ENCODE assay signal across 1 cellular context in the genomic region with DNA sequence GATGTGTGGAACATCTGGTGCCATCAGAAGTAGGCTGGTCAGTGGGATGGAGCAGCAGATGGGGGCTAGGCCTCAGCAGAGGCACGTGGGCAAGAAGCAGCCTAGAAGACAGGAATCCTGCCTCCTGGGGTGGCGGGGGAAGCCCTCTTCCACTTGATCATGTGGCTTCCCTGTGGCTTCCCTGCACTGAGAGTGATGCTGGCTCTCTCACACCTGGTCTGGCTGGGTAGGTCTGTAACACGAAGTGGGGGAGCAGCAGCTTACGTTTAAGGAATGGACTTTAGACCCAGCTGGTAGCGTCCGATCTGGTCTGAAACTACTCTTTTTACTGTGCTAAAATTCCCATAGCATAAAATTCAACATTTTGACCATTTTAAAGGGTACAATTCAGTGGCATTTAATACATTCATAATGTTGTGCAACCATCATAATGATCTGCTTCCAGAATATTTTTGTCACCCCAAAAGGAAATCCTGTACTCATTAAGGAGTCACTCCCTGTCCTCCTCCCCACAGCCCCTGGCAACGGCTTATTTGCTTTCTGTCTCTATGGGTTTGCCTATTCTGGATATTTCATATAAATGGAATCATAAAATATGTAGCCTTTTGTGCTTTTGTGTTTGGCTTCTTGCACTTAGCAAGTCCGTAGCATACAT.
TF ChIP-seq lines count a peak whose summit lies in the region.

No MANE protein-coding gene starts in this region.

TF ChIP-seq in SK-N-SH treated with all-trans-retinoic acid at 6 μM for 48 hours, 23 proteins besides CTCF, POLR2A, EP300 and RAD21:
- TF ChIP-seq OSR1 (CRISPR knock-in tag; IDR thresholded peaks at IDR 0.05) (no peak), ZNF8 (CRISPR knock-in tag; IDR thresholded peaks at IDR 0.05) (no peak), ZFP30 (CRISPR knock-in tag; IDR thresholded peaks at IDR 0.05) (no peak), ISL1 (CRISPR knock-in tag; IDR thresholded peaks at IDR 0.05) (no peak), ZC3H10 (CRISPR knock-in tag; IDR thresholded peaks at IDR 0.05) (no peak), ARNTL (CRISPR knock-in tag; IDR thresholded peaks at IDR 0.05; ENCODE audit: borderline replicate concordance, low read depth) (no peak), PPARA (CRISPR knock-in tag; IDR thresholded peaks at IDR 0.05; ENCODE audit: borderline replicate concordance) (no peak), RARB (CRISPR knock-in tag; IDR thresholded peaks at IDR 0.05) (no peak), TSHZ2 (CRISPR knock-in tag; IDR thresholded peaks at IDR 0.05) (no peak), TOX (CRISPR knock-in tag; IDR thresholded peaks at IDR 0.05; ENCODE audit: borderline replicate concordance) (no peak), ZFP3 (CRISPR knock-in tag; IDR thresholded peaks at IDR 0.05) (no peak), ZNF565 (CRISPR knock-in tag; conservative IDR thresholded peaks at IDR 0.05; ENCODE audit: low read depth) (no peak), BACH2 (CRISPR knock-in tag; IDR thresholded peaks at IDR 0.05; ENCODE audit: borderline replicate concordance) (no peak), SNAI2 (CRISPR knock-in tag; IDR thresholded peaks at IDR 0.05) (no peak), CREB5 (CRISPR knock-in tag; IDR thresholded peaks at IDR 0.05; ENCODE audit: low read depth) (no peak), ESRRG (CRISPR knock-in tag; IDR thresholded peaks at IDR 0.05) (no peak), ZNF70 (CRISPR knock-in tag; IDR thresholded peaks at IDR 0.05) (no peak)
- TF ChIP-seq, protein P1, sequence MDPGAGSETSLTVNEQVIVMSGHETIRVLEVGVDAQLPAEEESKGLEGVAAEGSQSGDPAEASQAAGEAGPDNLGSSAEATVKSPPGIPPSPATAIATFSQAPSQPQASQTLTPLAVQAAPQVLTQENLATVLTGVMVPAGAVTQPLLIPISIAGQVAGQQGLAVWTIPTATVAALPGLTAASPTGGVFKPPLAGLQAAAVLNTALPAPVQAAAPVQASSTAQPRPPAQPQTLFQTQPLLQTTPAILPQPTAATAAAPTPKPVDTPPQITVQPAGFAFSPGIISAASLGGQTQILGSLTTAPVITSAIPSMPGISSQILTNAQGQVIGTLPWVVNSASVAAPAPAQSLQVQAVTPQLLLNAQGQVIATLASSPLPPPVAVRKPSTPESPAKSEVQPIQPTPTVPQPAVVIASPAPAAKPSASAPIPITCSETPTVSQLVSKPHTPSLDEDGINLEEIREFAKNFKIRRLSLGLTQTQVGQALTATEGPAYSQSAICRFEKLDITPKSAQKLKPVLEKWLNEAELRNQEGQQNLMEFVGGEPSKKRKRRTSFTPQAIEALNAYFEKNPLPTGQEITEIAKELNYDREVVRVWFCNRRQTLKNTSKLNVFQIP (CRISPR knock-in tag; IDR thresholded peaks at IDR 0.05; ENCODE audit: borderline replicate concordance, low read depth): no peak
- TF ChIP-seq, protein P2, sequence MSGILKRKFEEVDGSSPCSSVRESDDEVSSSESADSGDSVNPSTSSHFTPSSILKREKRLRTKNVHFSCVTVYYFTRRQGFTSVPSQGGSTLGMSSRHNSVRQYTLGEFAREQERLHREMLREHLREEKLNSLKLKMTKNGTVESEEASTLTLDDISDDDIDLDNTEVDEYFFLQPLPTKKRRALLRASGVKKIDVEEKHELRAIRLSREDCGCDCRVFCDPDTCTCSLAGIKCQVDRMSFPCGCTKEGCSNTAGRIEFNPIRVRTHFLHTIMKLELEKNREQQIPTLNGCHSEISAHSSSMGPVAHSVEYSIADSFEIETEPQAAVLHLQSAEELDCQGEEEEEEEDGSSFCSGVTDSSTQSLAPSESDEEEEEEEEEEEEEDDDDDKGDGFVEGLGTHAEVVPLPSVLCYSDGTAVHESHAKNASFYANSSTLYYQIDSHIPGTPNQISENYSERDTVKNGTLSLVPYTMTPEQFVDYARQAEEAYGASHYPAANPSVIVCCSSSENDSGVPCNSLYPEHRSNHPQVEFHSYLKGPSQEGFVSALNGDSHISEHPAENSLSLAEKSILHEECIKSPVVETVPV (CRISPR knock-in tag; IDR thresholded peaks at IDR 0.05): no peak
- TF ChIP-seq, protein P3, sequence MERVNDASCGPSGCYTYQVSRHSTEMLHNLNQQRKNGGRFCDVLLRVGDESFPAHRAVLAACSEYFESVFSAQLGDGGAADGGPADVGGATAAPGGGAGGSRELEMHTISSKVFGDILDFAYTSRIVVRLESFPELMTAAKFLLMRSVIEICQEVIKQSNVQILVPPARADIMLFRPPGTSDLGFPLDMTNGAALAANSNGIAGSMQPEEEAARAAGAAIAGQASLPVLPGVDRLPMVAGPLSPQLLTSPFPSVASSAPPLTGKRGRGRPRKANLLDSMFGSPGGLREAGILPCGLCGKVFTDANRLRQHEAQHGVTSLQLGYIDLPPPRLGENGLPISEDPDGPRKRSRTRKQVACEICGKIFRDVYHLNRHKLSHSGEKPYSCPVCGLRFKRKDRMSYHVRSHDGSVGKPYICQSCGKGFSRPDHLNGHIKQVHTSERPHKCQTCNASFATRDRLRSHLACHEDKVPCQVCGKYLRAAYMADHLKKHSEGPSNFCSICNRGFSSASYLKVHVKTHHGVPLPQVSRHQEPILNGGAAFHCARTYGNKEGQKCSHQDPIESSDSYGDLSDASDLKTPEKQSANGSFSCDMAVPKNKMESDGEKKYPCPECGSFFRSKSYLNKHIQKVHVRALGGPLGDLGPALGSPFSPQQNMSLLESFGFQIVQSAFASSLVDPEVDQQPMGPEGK (CRISPR knock-in tag; IDR thresholded peaks at IDR 0.05; ENCODE audit: borderline replicate concordance): no peak
